Comparison of ENCODE assay signal across 1 cellular context in genomic region chr7:121041516-121042148, GRCh38.
TF ChIP-seq lines count a peak whose summit lies in the region.

No MANE protein-coding gene starts in this region.

TF ChIP-seq in IMR-90, 13 proteins besides CTCF, POLR2A, EP300 and RAD21:
- no peak for TF ChIP-seq MAZ (IDR thresholded peaks at IDR 0.05; ENCODE audit: borderline replicate concordance, low read depth, low read length)
TF ChIP-seq in IMR-90: peak in this region for 0.
